ENCODE assay signal across 8 cellular contexts in genomic region chr12:79934309-79935020, GRCh38. TPM values are rescaled to one million over a fixed set of nuclear protein-coding genes. Genes with fewer than 3 reads are reported as not detected.
A peak's percentile ranks its signal among the peaks of the same experiment; 100 is the strongest.
DNase-seq lines count a peak whose midpoint lies in the region; ATAC-seq, FAIRE-seq and TF ChIP-seq lines count a peak whose summit lies in the region.

No MANE protein-coding gene starts in this region.

- no peaks in the 10 kb centered on the region for H3K9me3 ChIP-seq in pancreas

- H3K27me3 ChIP-seq in pancreas: no peaks in the 10 kb centered on the region

- peak; percentile 44 for DNase-seq in activated gamma-delta T cell (lab: John Stamatoyannopoulos, UW)
- DNase-seq in activated gamma-delta T cell treated with Interleukin-2 at 50 U/mL for 16 hours: no peak
- DNase-seq in NOMO-1 treated with DMSO at 0.1 percent for 48 hours (lab: John Stamatoyannopoulos, UW; ENCODE audit: unreplicated experiment): peak; percentile 29
- DNase-seq in activated naive CD4-positive, alpha-beta T cell treated with Interleukin-2 at 50 U/mL for 16 hours: peak; percentile 63
- peak; percentile 43 for DNase-seq in glomerular visceral epithelial cell (ENCODE audit: extremely low spot score)
- DNase-seq in pancreas: peak in 3 of 6 donors; percentile 16 to 86 (median 75)
- DNase-seq in ureter (ENCODE audit: low spot score): peak; percentile 68

- no peak for FAIRE-seq in pancreas (lab: Jason Lieb, UNC)

- H3K27ac ChIP-seq in pancreas: peak overlapping the region; percentile 87 to 93 (median 88)

- ATAC-seq in HG02973 (IDR thresholded peaks at IDR 0.05; ENCODE audit: unreplicated experiment): peak; percentile 12
- ATAC-seq in pancreas: peak; percentile 22 to 59 (median 37)

- intact Hi-C loops in pancreas (cut with DNase I): no loop called here

- H3K4me1 ChIP-seq in pancreas: peaks cover 0 to 22% (median 12%) of the 10 kb centered on the region in 3 donors

- H3K4me3 ChIP-seq in pancreas: peak overlapping the region; percentile 42 to 89 (median 78)

- H3K36me3 ChIP-seq in pancreas: no peaks in the 10 kb centered on the region

- no peak for TF ChIP-seq CTCF in pancreas (IDR thresholded peaks at IDR 0.05)

- WGBS in pancreas, 2 donors: 1% methylated on average over 43 to 52 of the region's 52 CpGs

RNA-seq across cellular contexts. Expression of gene PPP1R12A, which starts 0.4 kb away (rescaled TPM):
- total RNA-seq in pancreas (10 to 100 TPM; 12.7 to 31.7 (median 16.0) TPM), ureter (289 TPM)
- 10 to 100 TPM in 1 of 2 donors, 1 to 10 TPM in 1; 6.1 to 11.8 TPM for polyA plus RNA-seq in pancreas
